In genomic region chrX:2723316-2723879, GRCh38 we compare ENCODE assay signal across 24 cellular contexts. TPM values are rescaled to one million over a fixed set of nuclear protein-coding genes. Genes with fewer than 3 reads are reported as not detected.
"Had no signal": no experiment of that assay in that cellular context is flagged by ENCODE, and none has a peak within 500 bp of the region (broad histone marks: within the 10 kb centered on the region; RNA-seq: fewer than 3 reads in every experiment).

No MANE protein-coding gene starts in this region.

- H3K27ac ChIP-seq: brain microvascular endothelial cell, coronary artery, gastrocnemius medialis, skin epidermis, stomach, vagina had no signal

- H3K27me3 ChIP-seq: brain microvascular endothelial cell, gastrocnemius medialis, stomach, vagina had no signal

- H3K4me3 Mint-ChIP-seq: activated CD4-positive, alpha-beta memory T cell treated with anti-CD3 and anti-CD28 coated beads, Interleukin-2, amount 10 ng/mL, durations not matched to agents 7 days and 5 days; activated CD4-positive, alpha-beta T cell treated with anti-CD3 and anti-CD28 coated beads for 36 hours; activated naive CD4-positive, alpha-beta T cell treated with anti-CD3 and anti-CD28 coated beads, Interleukin-2, amount 10 ng/mL, durations not matched to agents 7 days and 5 days; activated naive CD8-positive, alpha-beta T cell treated with anti-CD3 and anti-CD28 coated beads, Interleukin-2, amount 50 U/mL, for 24 hours; nephron; T-helper 2 cell treated with Interferon-gamma antibody and Interleukin-4, amounts not matched to agents 5 μg/mL and 100 μg/mL, for 36 hours; WTC11 had no signal

- H3K4me3 ChIP-seq: coronary artery, gastrocnemius medialis, lung, skin epidermis, stomach, vagina had no signal

- H3K27ac Mint-ChIP-seq: activated CD4-positive, alpha-beta memory T cell treated with anti-CD3 and anti-CD28 coated beads, Interleukin-2, amount 10 ng/mL, durations not matched to agents 7 days and 5 days; activated CD4-positive, alpha-beta T cell treated with anti-CD3 and anti-CD28 coated beads for 36 hours; activated naive CD4-positive, alpha-beta T cell treated with anti-CD3 and anti-CD28 coated beads, Interleukin-2, amount 10 ng/mL, durations not matched to agents 7 days and 5 days; activated naive CD8-positive, alpha-beta T cell treated with anti-CD3 and anti-CD28 coated beads, Interleukin-2, amount 50 U/mL, for 24 hours; nephron; WTC11 had no signal

- ATAC-seq: activated CD4-positive, alpha-beta T cell treated with anti-CD3 and anti-CD28 coated beads for 36 hours; activated naive CD8-positive, alpha-beta T cell treated with anti-CD3 and anti-CD28 coated beads, Interleukin-2, amount 50 U/mL, for 24 hours; esophagus mucosa; gastrocnemius medialis; WTC11 had no signal

- H3K9me3 ChIP-seq: gastrocnemius medialis, stomach, vagina had no signal

- DNase-seq: activated CD4-positive, alpha-beta memory T cell treated with anti-CD3 and anti-CD28 coated beads, Interleukin-2, amount 10 ng/mL, durations not matched to agents 7 days and 5 days; activated CD4-positive, alpha-beta T cell treated with anti-CD3 and anti-CD28 coated beads for 36 hours; activated effector memory CD4-positive, alpha-beta T cell treated with Interleukin-2 at 50 U/mL for 16 hours; activated naive CD4-positive, alpha-beta T cell treated with anti-CD3 and anti-CD28 coated beads, Interleukin-2, amount 10 ng/mL, durations not matched to agents 7 days and 5 days; activated naive CD8-positive, alpha-beta T cell treated with anti-CD3 and anti-CD28 coated beads, Interleukin-2, amount 50 U/mL, for 24 hours; activated T-cell treated with anti-CD3 and anti-CD28 coated beads, Interleukin-2, amount 50 U/mL, for 1 hour; anterior cingulate cortex; brain microvascular endothelial cell; gastrocnemius medialis; midbrain; occipital lobe; posterior cingulate gyrus; stimulated activated CD4-positive, alpha-beta T cell treated with anti-CD3 and anti-CD28 coated beads, Interleukin-2, amount 100 ng/mL, for 48 hours; stomach; trophoblast cell had no signal

- H3K9me3 Mint-ChIP-seq: activated CD4-positive, alpha-beta memory T cell treated with anti-CD3 and anti-CD28 coated beads, Interleukin-2, amount 10 ng/mL, durations not matched to agents 7 days and 5 days; activated naive CD4-positive, alpha-beta T cell treated with anti-CD3 and anti-CD28 coated beads, Interleukin-2, amount 10 ng/mL, durations not matched to agents 7 days and 5 days; activated naive CD8-positive, alpha-beta T cell treated with anti-CD3 and anti-CD28 coated beads, Interleukin-2, amount 50 U/mL, for 24 hours; nephron; T-helper 2 cell treated with Interferon-gamma antibody and Interleukin-4, amounts not matched to agents 5 μg/mL and 100 μg/mL, for 36 hours had no signal

- H3K27me3 Mint-ChIP-seq: activated CD4-positive, alpha-beta memory T cell treated with anti-CD3 and anti-CD28 coated beads, Interleukin-2, amount 10 ng/mL, durations not matched to agents 7 days and 5 days; activated CD4-positive, alpha-beta T cell treated with anti-CD3 and anti-CD28 coated beads for 36 hours; activated naive CD4-positive, alpha-beta T cell treated with anti-CD3 and anti-CD28 coated beads, Interleukin-2, amount 10 ng/mL, durations not matched to agents 7 days and 5 days; activated naive CD8-positive, alpha-beta T cell treated with anti-CD3 and anti-CD28 coated beads, Interleukin-2, amount 50 U/mL, for 24 hours had no signal

- H3K4me1 ChIP-seq: gastrocnemius medialis, stomach, vagina had no signal

- H3K4me1 Mint-ChIP-seq: activated CD4-positive, alpha-beta T cell treated with anti-CD3 and anti-CD28 coated beads for 36 hours; nephron; WTC11 had no signal

RNA-seq across cellular contexts. Expression of gene XG, which starts 28.4 kb away (rescaled TPM):
- total RNA-seq: activated CD4-positive, alpha-beta memory T cell treated with anti-CD3 and anti-CD28 coated beads, Interleukin-2, amount 10 ng/mL, durations not matched to agents 7 days and 5 days; activated CD4-positive, alpha-beta T cell treated with anti-CD3 and anti-CD28 coated beads for 36 hours; occipital lobe; stomach; temporal lobe had no signal
